12 cellular contexts compared by ENCODE assay signal in the genomic region with DNA sequence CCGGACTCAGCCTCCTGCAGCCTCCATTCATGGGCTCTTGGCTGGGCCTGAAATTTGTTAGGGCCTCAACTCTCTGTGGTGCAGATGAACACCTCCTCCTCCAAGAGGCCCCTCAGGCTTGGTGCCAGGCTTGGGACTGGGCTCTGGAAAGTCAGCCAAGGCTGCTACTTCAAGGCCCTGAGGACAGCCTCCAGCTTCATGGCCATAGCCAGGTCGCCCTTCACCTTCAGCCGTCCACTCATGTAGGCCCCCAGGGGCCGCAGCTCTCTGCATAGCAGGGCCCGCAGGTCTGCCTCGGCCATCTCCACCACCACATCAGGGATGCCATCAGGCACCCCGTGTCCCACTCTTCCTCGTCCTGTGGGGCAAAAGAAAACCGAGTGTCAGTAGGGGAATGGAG. TPM values are rescaled to one million over a fixed set of nuclear protein-coding genes. Genes with fewer than 3 reads are reported as not detected.
A peak's percentile ranks its signal among the peaks of the same experiment; 100 is the strongest.
DNase-seq lines count a peak whose midpoint lies in the region; ATAC-seq and TF ChIP-seq lines count a peak whose summit lies in the region.
"Had no signal": no experiment of that assay in that cellular context is flagged by ENCODE, and none has a peak within 500 bp of the region (broad histone marks: within the 10 kb centered on the region; RNA-seq: fewer than 3 reads in every experiment).

No MANE protein-coding gene starts in this region.

- peaks cover 50% of the 10 kb centered on the region for H3K36me3 Mint-ChIP-seq in activated T-cell treated with anti-CD3 and anti-CD28 coated beads, Interleukin-2, amount 50 U/mL, for 24 hours (ENCODE audit: low read depth)

- BruUV-seq in mammary epithelial cell (replicated peaks; lab: Mats Ljungman, UMichigan), result no TSS peak

- no peaks in the 10 kb centered on the region for H3K36me3 ChIP-seq in mammary epithelial cell (ENCODE audit: insufficient read depth, low read length)
- H3K36me3 ChIP-seq in muscle layer of duodenum (ENCODE audit: control insufficient read depth in 1 of 2, insufficient read depth in 2 of 2, low read length in 2 of 2), result peaks cover 0 to 8% of the 10 kb centered on the region in 2 donors
- H3K36me3 ChIP-seq in tibial nerve, result peaks cover 0 to 44% (median 0%) of the 10 kb centered on the region in 3 donors

- no peaks in the 10 kb centered on the region for H3K79me2 ChIP-seq in mammary epithelial cell (ENCODE audit: insufficient read depth, low read length)

- dilution Hi-C loops in mammary epithelial cell (cut with HindIII; ENCODE audit: low sequenced_read_pairs), result no loop called here

- H4K20me1 ChIP-seq in mammary epithelial cell (ENCODE audit: insufficient read depth, low read length), result no peaks in the 10 kb centered on the region

- no peak overlapping the region for H3K4me3 Mint-ChIP-seq in activated T-cell treated with anti-CD3 and anti-CD28 coated beads, Interleukin-2, amount 50 U/mL, for 24 hours

- H3K9ac ChIP-seq in mammary epithelial cell (ENCODE audit: insufficient read depth, low read length), result no peak overlapping the region

- H3K9me3 ChIP-seq in mammary epithelial cell (replicated peaks; ENCODE audit: insufficient read depth, low read length), result no peaks in the 10 kb centered on the region
- no peaks in the 10 kb centered on the region for H3K9me3 ChIP-seq in muscle layer of duodenum (ENCODE audit: control insufficient read depth in 1 of 2, low read length in 2 of 2)
- no peaks in the 10 kb centered on the region for H3K9me3 ChIP-seq in tibial nerve
- H3K9me3 ChIP-seq: MG63 had no signal

- DNase-seq in activated T-cell treated with anti-CD3 and anti-CD28 coated beads, Interleukin-2, amount 50 U/mL, for 24 hours, result no peak
- no peak for DNase-seq in activated T-cell treated with anti-CD3 and anti-CD28 coated beads, Interleukin-2, amount 50 U/mL, for 48 hours
- DNase-seq in mammary epithelial cell (no peak), tibial nerve (ENCODE audit: low spot score in 2 of 2) (no peak), GM13977 (ENCODE audit: low spot score) (no peak), posterior vena cava (ENCODE audit: low spot score) (no peak)
- DNase-seq: glutamatergic neuron, small intestine had no signal

- H3K27me3 Mint-ChIP-seq in activated T-cell treated with anti-CD3 and anti-CD28 coated beads, Interleukin-2, amount 50 U/mL, for 24 hours, result no peaks in the 10 kb centered on the region

- CTCF ChIA-PET in mammary epithelial cell (lab: Charles Lee; ENCODE audit: low non-redundant PET), result interaction anchor here (0.9 kb wide), 1 partner anchor 9 kb away, joined by 3 read pairs; no protein-coding TSS in a partner anchor

- H3K27ac Mint-ChIP-seq in activated T-cell treated with anti-CD3 and anti-CD28 coated beads, Interleukin-2, amount 50 U/mL, for 24 hours, result peak overlapping the region; percentile 20

- no peak for ATAC-seq in GM19035 (IDR thresholded peaks at IDR 0.05; ENCODE audit: unreplicated experiment)

- no peak for TF ChIP-seq EP300 in tibial nerve (IDR thresholded peaks at IDR 0.05)

- H3K4me1 Mint-ChIP-seq in activated T-cell treated with anti-CD3 and anti-CD28 coated beads, Interleukin-2, amount 50 U/mL, for 24 hours (ENCODE audit: low read depth), result peaks cover 41% of the 10 kb centered on the region

- H3K4me3 ChIP-seq in mammary epithelial cell (replicated peaks in 1 of 3; ENCODE audit: insufficient read depth in 1 of 3, low read depth in 2 of 3, low read length in 3 of 3), result no peak overlapping the region
- peak overlapping the region in 1 of 2 donors; percentile 26 for H3K4me3 ChIP-seq in muscle layer of duodenum (ENCODE audit: low read depth in 1 of 2, low read length in 2 of 2)
- H3K4me3 ChIP-seq in tibial nerve, result no peak overlapping the region
- H3K4me3 ChIP-seq: MG63 had no signal

- H2AFZ ChIP-seq in mammary epithelial cell (ENCODE audit: low read depth, low read length), result peak overlapping the region; percentile 17

- TF ChIP-seq CTCF in mammary epithelial cell (conservative IDR thresholded peaks at IDR 0.05 in 1 of 2, IDR thresholded peaks at IDR 0.05 in 1 of 2; ENCODE audit: extremely low read depth in 1 of 2, insufficient read depth in 1 of 2, low read depth in 1 of 2, low read length in 2 of 2), result no peak
- no peak for TF ChIP-seq CTCF in tibial nerve (IDR thresholded peaks at IDR 0.05)
- TF ChIP-seq CTCF in GM13977 (IDR thresholded peaks at IDR 0.05; ENCODE audit: extremely low read depth, insufficient read depth, missing control alignments), result no peak

- peaks cover 70% of the 10 kb centered on the region for H3K4me1 ChIP-seq in mammary epithelial cell (ENCODE audit: insufficient read depth, low read length)
- peaks cover 9 to 37% of the 10 kb centered on the region in 2 donors for H3K4me1 ChIP-seq in muscle layer of duodenum (ENCODE audit: control insufficient read depth in 1 of 2, insufficient read depth in 2 of 2, low read length in 2 of 2)
- H3K4me1 ChIP-seq in tibial nerve, result peaks cover 6 to 93% (median 53%) of the 10 kb centered on the region in 4 donors

- no peaks in the 10 kb centered on the region for H3K9me3 Mint-ChIP-seq in activated T-cell treated with anti-CD3 and anti-CD28 coated beads, Interleukin-2, amount 50 U/mL, for 24 hours
- H3K9me3 Mint-ChIP-seq: activated T-helper 2 cell treated with anti-CD3 and anti-CD28 coated beads, Interferon-gamma antibody, Interleukin-2, Interleukin-4, amounts not matched to agents 10 μg/mL and 5 μg/mL and 100 μg/mL, durations not matched to agents 14 hours and 24 hours and 36 hours had no signal

- TF ChIP-seq POLR2A in tibial nerve (IDR thresholded peaks at IDR 0.05), result no peak

- peak overlapping the region; percentile 52 for H3K4me2 ChIP-seq in mammary epithelial cell (ENCODE audit: insufficient read depth, low read depth, low read length)

- 86% methylated on average over 7 of the region's 9 CpGs for WGBS in mammary epithelial cell (ENCODE audit: low coverage, missing lambda C conversion rate)
- 85 to 88% methylated on average over 9 of the region's 9 CpGs for WGBS in tibial nerve, 2 donors

- H3K27me3 ChIP-seq in mammary epithelial cell (ENCODE audit: insufficient read depth, low read length) (no peaks in the 10 kb centered on the region), muscle layer of duodenum (ENCODE audit: low read depth, low read length) (no peaks in the 10 kb centered on the region), tibial nerve (no peaks in the 10 kb centered on the region)
- H3K27me3 ChIP-seq: MG63 had no signal

- in situ Hi-C loops in mammary epithelial cell (cut with MboI; ENCODE audit: low sequenced_read_pairs in 2 of 2) (loop anchor here in 1 of 2 donors (10.0 kb wide), 1 partner anchor 341 kb away; no protein-coding TSS in a partner anchor), GM13977 (cut with MboI; ENCODE audit: low pct_unique_long_range_greater_than_20kb, low sequenced_read_pairs, unreplicated experiment) (no loop called here)

- intact Hi-C loops in mammary epithelial cell (cut with micrococcal nuclease), result no loop called here
- intact Hi-C loops in posterior vena cava (cut with DNase I), result loop anchor here in 1 of 2 donors (10.0 kb wide), 1 partner anchor 331 kb away; no protein-coding TSS in a partner anchor

- H3K27ac ChIP-seq in mammary epithelial cell (ENCODE audit: insufficient read depth, low read depth, low read length) (no peak overlapping the region), muscle layer of duodenum (ENCODE audit: low read length) (peak overlapping the region; percentile 37), tibial nerve (peak overlapping the region; percentile 78 to 92 (median 86))

RNA-seq across cellular contexts. Expression of a gene that starts 8.3 kb away (rescaled TPM):
- total RNA-seq in mammary epithelial cell (10 to 100 TPM; 14.0 to 15.3 TPM), tibial nerve (10 to 100 TPM; 16.6 to 29.1 (median 21.5) TPM), posterior vena cava (10 to 100 TPM; 17.3 to 20.1 TPM)
- 10.9 TPM for polyA plus RNA-seq in mammary epithelial cell
- polyA minus RNA-seq in mammary epithelial cell, result 36.3 TPM

RNA-seq across cellular contexts. Expression of a gene that starts 10.7 kb away (rescaled TPM):
- total RNA-seq in mammary epithelial cell (10 to 100 TPM; 38.7 to 55.5 TPM), tibial nerve (100 to 1,000 TPM in 2 of 4 donors, 10 to 100 TPM in 2; 69.3 to 159 (median 89.4) TPM), posterior vena cava (10 to 100 TPM; 49.2 to 50.7 TPM)
- polyA plus RNA-seq in mammary epithelial cell, result 16.8 TPM
- polyA minus RNA-seq in mammary epithelial cell, result 54.1 TPM

RNA-seq across cellular contexts. Expression of a gene that starts 57.5 kb away (rescaled TPM):
- total RNA-seq in mammary epithelial cell, result 10 to 100 TPM in 1 of 2 donors, 1 to 10 TPM in 1; 5.0 to 23.0 TPM
- 18.7 TPM for polyA plus RNA-seq in mammary epithelial cell
- polyA minus RNA-seq in mammary epithelial cell, result 6.0 TPM
- 10 to 100 TPM; 21.6 to 29.1 (median 24.4) TPM for total RNA-seq in tibial nerve
- total RNA-seq in posterior vena cava, result 100 to 1,000 TPM in 1 of 2 donors, 10 to 100 TPM in 1; 94.6 to 110 TPM
